9 cellular contexts compared by ENCODE assay signal in genomic region chr1:230416430-230416829, GRCh38. TPM values are rescaled to one million over a fixed set of nuclear protein-coding genes. Genes with fewer than 3 reads are reported as not detected.
"Had no signal": no experiment of that assay in that cellular context is flagged by ENCODE, and none has a peak within 500 bp of the region (broad histone marks: within the 10 kb centered on the region; RNA-seq: fewer than 3 reads in every experiment).

No MANE protein-coding gene starts in this region.

- DNase-seq: GM23248, GOT3, H7, HFFc6 had no signal

- H3K36me3 ChIP-seq: HAP-1 had no signal

- H3K4me1 ChIP-seq: HAP-1 had no signal

- H3K4me1 Mint-ChIP-seq: IgD-negative memory B cell had no signal

- H2AFZ ChIP-seq: GM23248 had no signal

- H3K27ac ChIP-seq: GM23248, HL-60 had no signal

- H3K4me3 ChIP-seq: GM23248, HAP-1 had no signal

- H3K9me3 ChIP-seq: HAP-1 had no signal

- H3K9ac ChIP-seq: GM23248 had no signal

- ATAC-seq: HCT116, HepG2 had no signal

- H3K27ac Mint-ChIP-seq: HFFc6, IgD-negative memory B cell had no signal

- H3K36me3 Mint-ChIP-seq: IgD-negative memory B cell had no signal

- H3K4me3 Mint-ChIP-seq: HFFc6, IgD-negative memory B cell had no signal

RNA-seq across cellular contexts. Expression of gene PGBD5, which starts 9.7 kb away (rescaled TPM):
- polyA plus RNA-seq: IgD-negative memory B cell had no signal
